Comparison of ENCODE assay signal across 29 cellular contexts in the genomic region with DNA sequence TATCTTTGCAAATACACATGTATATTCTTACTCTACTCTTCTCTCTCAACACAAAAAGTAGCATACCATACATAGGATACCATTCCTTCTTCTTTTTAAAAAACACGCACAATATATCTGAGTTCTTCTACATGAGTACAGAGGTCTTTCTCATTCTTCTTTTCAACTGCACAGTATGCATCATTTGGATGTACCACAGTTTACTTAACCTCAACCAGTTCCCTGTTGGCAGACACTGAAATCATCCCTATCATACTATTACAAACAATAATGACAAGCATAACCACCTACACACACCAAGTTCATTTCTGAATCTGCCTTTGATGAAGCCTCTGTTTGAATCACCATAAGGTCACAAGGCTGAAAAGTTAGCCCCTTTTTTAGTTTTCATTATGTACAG.
"Had no signal": no experiment of that assay in that cellular context is flagged by ENCODE, and none has a peak within 500 bp of the region (broad histone marks: within the 10 kb centered on the region; RNA-seq: fewer than 3 reads in every experiment).

No MANE protein-coding gene starts in this region.

- H3K4me1 Mint-ChIP-seq: nephron; neural crest cell; stimulated activated naive B cell treated with anti-CD40 and anti-IgM and Interleukin-4, amounts not matched to agents 10 μg/mL and 1 μg/mL and 100 μg/mL, for 72 hours had no signal

- H3K36me3 ChIP-seq: left lung, lower lobe of right lung, pancreas, prostate gland, stomach, thyroid gland, transverse colon, upper lobe of left lung, vagina had no signal

- H3K9me3 Mint-ChIP-seq: naive thymus-derived CD8-positive, alpha-beta T cell; nephron; neural crest cell; stimulated activated naive B cell treated with anti-CD40 and anti-IgM and Interleukin-4, amounts not matched to agents 10 μg/mL and 1 μg/mL and 100 μg/mL, for 72 hours had no signal

- H3K4me1 ChIP-seq: left lung, lower lobe of right lung, pancreas, prostate gland, testis, thyroid gland, upper lobe of left lung, vagina had no signal

- H3K27ac Mint-ChIP-seq: naive thymus-derived CD8-positive, alpha-beta T cell; nephron; stimulated activated naive B cell treated with anti-CD40 and anti-IgM and Interleukin-4, amounts not matched to agents 10 μg/mL and 1 μg/mL and 100 μg/mL, for 72 hours had no signal

- FAIRE-seq: pancreas had no signal

- H3K27ac ChIP-seq: left lung, lower lobe of right lung, pancreas, prostate gland, skin epidermis, stomach, testis, thyroid gland, transverse colon, upper lobe of left lung, vagina had no signal

- ATAC-seq: left colon; left lung; lower lobe of right lung; naive thymus-derived CD8-positive, alpha-beta T cell; pancreas; right cardiac atrium; sciatic nerve; stimulated activated naive B cell treated with anti-CD40 and anti-IgM and Interleukin-4, amounts not matched to agents 10 μg/mL and 1 μg/mL and 100 μg/mL, for 72 hours; stimulated activated naive CD8-positive, alpha-beta T cell treated with anti-CD3 and anti-CD28 coated beads, Interleukin-15, Interleukin-2, amounts not matched to agents 100 U/mL and 50 U/mL, for 24 hours had no signal

- H3K4me3 ChIP-seq: left lung, lower lobe of right lung, pancreas, prostate gland, skin epidermis, stomach, testis, thyroid gland, transverse colon, upper lobe of left lung, vagina had no signal

- H3K4me3 Mint-ChIP-seq: naive thymus-derived CD8-positive, alpha-beta T cell; nephron; neural crest cell; stimulated activated naive B cell treated with anti-CD40 and anti-IgM and Interleukin-4, amounts not matched to agents 10 μg/mL and 1 μg/mL and 100 μg/mL, for 72 hours had no signal

- H3K27me3 ChIP-seq: left lung, pancreas, stomach, testis, thyroid gland, transverse colon, upper lobe of left lung, vagina had no signal

- H3K27me3 Mint-ChIP-seq: naive thymus-derived CD8-positive, alpha-beta T cell; stimulated activated naive B cell treated with anti-CD40 and anti-IgM and Interleukin-4, amounts not matched to agents 10 μg/mL and 1 μg/mL and 100 μg/mL, for 72 hours had no signal

- DNase-seq: kidney; left colon; left lung; lower lobe of right lung; mammary epithelial cell; mesenchymal stem cell; naive thymus-derived CD8-positive, alpha-beta T cell; nucleus accumbens; pancreas; posterior cingulate gyrus; retina; right cardiac atrium; stimulated activated CD4-positive, alpha-beta T cell treated with anti-CD3 and anti-CD28 coated beads, Interleukin-12 subunit alpha, Interleukin-12 subunit beta, amount 100 ng/mL, for 4 hours; stimulated activated CD4-positive, alpha-beta T cell treated with anti-CD3 and anti-CD28 coated beads, Interleukin-15, amount 100 ng/mL, for 24 hours; stimulated activated CD4-positive, alpha-beta T cell treated with anti-CD3 and anti-CD28 coated beads, Interleukin-2, amount 100 ng/mL, for 24 hours; stimulated activated CD4-positive, alpha-beta T cell treated with anti-CD3 and anti-CD28 coated beads, Interleukin-4, amount 100 ng/mL, for 1 hour; stimulated activated naive B cell treated with anti-CD40 and anti-IgM and Interleukin-4, amounts not matched to agents 10 μg/mL and 1 μg/mL and 100 μg/mL, for 72 hours; stimulated activated naive CD8-positive, alpha-beta T cell treated with anti-CD3 and anti-CD28 coated beads, Interleukin-15, Interleukin-2, amounts not matched to agents 100 U/mL and 50 U/mL, for 24 hours; stomach; testis; thyroid gland; transverse colon; upper lobe of left lung had no signal

- H3K9me3 ChIP-seq: left lung, lower lobe of right lung, pancreas, prostate gland, stomach, testis, thyroid gland, transverse colon, upper lobe of left lung, vagina had no signal
